ENCODE assay signal across 1 cellular context in genomic region chr18:59454909-59455727, GRCh38.
A peak's percentile ranks its signal among the peaks of the same experiment; 100 is the strongest.
TF ChIP-seq lines count a peak whose summit lies in the region.

No MANE protein-coding gene starts in this region.

TF ChIP-seq in HepG2, 621 proteins besides CTCF, POLR2A, EP300 and RAD21 (continued from another document):
- TF ChIP-seq CSRNP1 (CRISPR knock-in tag; IDR thresholded peaks at IDR 0.05), result no peak
- TF ChIP-seq FOXO4 (CRISPR knock-in tag; conservative IDR thresholded peaks at IDR 0.05), result 0 out of 2 replicates have a peak, but pooled peaks have one; percentile 54
- peak; percentile 80 for TF ChIP-seq ZNF263 (CRISPR knock-in tag; IDR thresholded peaks at IDR 0.05)
- TF ChIP-seq ZNF7 (CRISPR knock-in tag; IDR thresholded peaks at IDR 0.05), result no peak
- TF ChIP-seq SOX6 (IDR thresholded peaks at IDR 0.05), result no peak
- peak; percentile 12; the same call in 1 of the 2 replicates for TF ChIP-seq SOX6 (CRISPR knock-in tag; IDR thresholded peaks at IDR 0.05)
- TF ChIP-seq ZNF883 (CRISPR knock-in tag; IDR thresholded peaks at IDR 0.05; ENCODE audit: not compliant biosample characterization), result no peak
- no peak for TF ChIP-seq ELF4 (CRISPR knock-in tag; IDR thresholded peaks at IDR 0.05; ENCODE audit: borderline replicate concordance)
- peak; percentile 44; the same call in 1 of the 2 replicates for TF ChIP-seq RARA (CRISPR knock-in tag; IDR thresholded peaks at IDR 0.05)
- TF ChIP-seq FOSL2 (CRISPR knock-in tag; IDR thresholded peaks at IDR 0.05), result 0 out of 2 replicates have a peak, but pooled peaks have one; percentile 17
- peak; percentile 36; the same call in 1 of the 2 replicates for TF ChIP-seq BCL6 (CRISPR knock-in tag; IDR thresholded peaks at IDR 0.05)
- TF ChIP-seq MTF2 (CRISPR knock-in tag; IDR thresholded peaks at IDR 0.05; ENCODE audit: borderline replicate concordance), result 0 out of 2 replicates have a peak, but pooled peaks have one; percentile 47
- TF ChIP-seq TCF7 (IDR thresholded peaks at IDR 0.05; ENCODE audit: low read depth), result peak; percentile 33; the same call in 1 of the 2 replicates
- TF ChIP-seq SP2 (CRISPR knock-in tag; IDR thresholded peaks at IDR 0.05), result no peak
